Comparison of ENCODE assay signal across 18 cellular contexts in genomic region chr12:86015026-86015425, GRCh38.
DNase-seq lines count a peak whose midpoint lies in the region; ATAC-seq, FAIRE-seq and TF ChIP-seq lines count a peak whose summit lies in the region.
"Had no signal": no experiment of that assay in that cellular context is flagged by ENCODE, and none has a peak within 500 bp of the region (broad histone marks: within the 10 kb centered on the region; RNA-seq: fewer than 3 reads in every experiment).

No MANE protein-coding gene starts in this region.

- RAD21 ChIA-PET in GM12878 (lab: Charles Lee; ENCODE audit: unreplicated experiment), result no interaction called here

- WGBS in GM12878 (ENCODE audit: insufficient coverage, insufficient replicate concordance, low lambda C conversion rate, missing lambda C conversion rate), result 52% methylated on average over 5 of the region's 5 CpGs

- H3K36me3 ChIP-seq in GM12878 (ENCODE audit: control insufficient read depth in 2 of 2, insufficient read depth in 2 of 2, low read length in 1 of 2), result no peaks in the 10 kb centered on the region
- H3K36me3 ChIP-seq: BLaER1 treated with 17β-estradiol and CSF1 and Interleukin-3, amounts not matched to agents 10 nM and 100 nM had no signal

- no peaks in the 10 kb centered on the region for H3K27me3 ChIP-seq in GM12878 (replicated peaks in 1 of 2; ENCODE audit: control insufficient read depth in 2 of 2, insufficient read depth in 2 of 2, low read length in 1 of 2)
- H3K27me3 ChIP-seq: BLaER1 treated with 17β-estradiol and CSF1 and Interleukin-3, amounts not matched to agents 10 nM and 100 nM had no signal

- no peak overlapping the region for H3K9ac ChIP-seq in GM12878 (ENCODE audit: control insufficient read depth, insufficient read depth, low read length)
- H3K9ac ChIP-seq: BLaER1 treated with 17β-estradiol and CSF1 and Interleukin-3, amounts not matched to agents 10 nM and 100 nM had no signal

- no peaks in the 10 kb centered on the region for H4K20me1 ChIP-seq in GM12878 (ENCODE audit: control insufficient read depth, insufficient read depth)
- H4K20me1 ChIP-seq: BLaER1 treated with 17β-estradiol and CSF1 and Interleukin-3, amounts not matched to agents 10 nM and 100 nM had no signal

- CTCF ChIA-PET in GM12878 (lab: Yijun Ruan, JAX), result interaction anchor here (0.6 kb wide), 1 partner anchor 13 kb away, joined by 3 read pairs; no protein-coding TSS in a partner anchor

- TF ChIP-seq RAD21 in GM12878 (IDR thresholded peaks at IDR 0.05; ENCODE audit: insufficient read depth, low read depth, low read length), result no peak

- H2AFZ ChIP-seq in GM12878 (ENCODE audit: control insufficient read depth, low read depth, low read length), result no peak overlapping the region

- H3K4me1 ChIP-seq in GM12878 (ENCODE audit: control insufficient read depth, insufficient read depth, low read length), result no peaks in the 10 kb centered on the region
- H3K4me1 ChIP-seq: BLaER1 treated with 17β-estradiol and CSF1 and Interleukin-3, amounts not matched to agents 10 nM and 100 nM had no signal

- TF ChIP-seq EP300 in GM12878 (IDR thresholded peaks at IDR 0.05; ENCODE audit: borderline replicate concordance in 1 of 2, control insufficient read depth in 1 of 2, low read depth in 2 of 2, low read length in 2 of 2), result no peak

- no peak for TF ChIP-seq POLR2A in GM12878 (IDR thresholded peaks at IDR 0.05; ENCODE audit: low read depth, low read length)

- SMC1A ChIA-PET in GM12878 (lab: Charles Lee; ENCODE audit: uncharacterized antibody, unreplicated experiment), result no interaction called here

- FAIRE-seq in GM12878 (lab: Jason Lieb, UNC), result no peak
- FAIRE-seq: G401.6, GM12892, GM18507, H54, HTR-8/SVneo had no signal

- intact Hi-C loops in GM12878 (cut with micrococcal nuclease; ENCODE audit: unreplicated experiment), result no loop called here

- no peak overlapping the region for H3K27ac ChIP-seq in GM12878 (ENCODE audit: control insufficient read depth, insufficient read depth)
- H3K27ac ChIP-seq: BLaER1 treated with 17β-estradiol and CSF1 and Interleukin-3, amounts not matched to agents 10 nM and 100 nM had no signal

- H3K79me2 ChIP-seq in GM12878 (ENCODE audit: control insufficient read depth, insufficient read depth, low read length), result no peaks in the 10 kb centered on the region

- H3K4me3 ChIP-seq in GM12878, result no peak overlapping the region
- H3K4me3 ChIP-seq: BLaER1 treated with 17β-estradiol and CSF1 and Interleukin-3, amounts not matched to agents 10 nM and 100 nM; GM23338 had no signal

- ATAC-seq in GM12878, result no peak
- ATAC-seq in HG03139 (IDR thresholded peaks at IDR 0.05; ENCODE audit: unreplicated experiment), result no peak
- ATAC-seq: CD8-positive, alpha-beta T cell; GM23338 had no signal

- BruUV-seq in GM12878 (replicated peaks; lab: Mats Ljungman, UMichigan), result no TSS peak

- POLR2A ChIA-PET in GM12878 (lab: Charles Lee), result no interaction called here

- no peak overlapping the region for H3K4me2 ChIP-seq in GM12878 (ENCODE audit: control insufficient read depth, insufficient read depth)
- H3K4me2 ChIP-seq: BLaER1 treated with 17β-estradiol and CSF1 and Interleukin-3, amounts not matched to agents 10 nM and 100 nM; GM23338 had no signal

- TF ChIP-seq CTCF in GM12878 (IDR thresholded peaks at IDR 0.05 in 2 of 3, conservative IDR thresholded peaks at IDR 0.05 in 1 of 3; ENCODE audit: control insufficient read depth in 2 of 3, extremely low read depth in 1 of 3, insufficient read depth in 1 of 3, low read depth in 3 of 3, low read length in 3 of 3), result no peak

- DNase-seq in NCI-H2227 (lab: John Stamatoyannopoulos, UW; ENCODE audit: unreplicated experiment) (peak; percentile 7), NCI-H2227 treated with DMSO at 0.1 percent for 48 hours (lab: John Stamatoyannopoulos, UW) (no peak), RPMI8226 (peak; percentile 4), GM12878 (ENCODE audit: low read depth, low spot score) (no peak), retina (peak; percentile 29), NCI-H187 (lab: John Stamatoyannopoulos, UW) (no peak)
- DNase-seq: Calu3; CD8-positive, alpha-beta T cell; HCEC 1CT; HFFc6 had no signal

- in situ Hi-C loops in GM12878 (cut with MboI), result no loop called here

- no peaks in the 10 kb centered on the region for H3K9me3 ChIP-seq in GM12878 (replicated peaks; ENCODE audit: control insufficient read depth, insufficient read depth, low read length)
- H3K9me3 ChIP-seq: BLaER1 treated with 17β-estradiol and CSF1 and Interleukin-3, amounts not matched to agents 10 nM and 100 nM had no signal

TF ChIP-seq in GM12878, 131 proteins besides CTCF, POLR2A, EP300 and RAD21:
- TF ChIP-seq ZBTB33 (IDR thresholded peaks at IDR 0.05) (no peak), IKZF2 (IDR thresholded peaks at IDR 0.05) (no peak), POLR2AphosphoS5 (IDR thresholded peaks at IDR 0.05; ENCODE audit: low read length) (no peak), ATF7 (IDR thresholded peaks at IDR 0.05; ENCODE audit: low read depth) (no peak), ZBTB40 (IDR thresholded peaks at IDR 0.05; ENCODE audit: borderline replicate concordance) (peak; percentile 22; the same call in 1 of the 2 replicates)

Comparison
In these comparisons a context has a peak if more than half of its experiments do, and no peak if none do; other contexts are left out.
1. DNase-seq: peak in NCI-H2227 (single experiment), RPMI8226 (single experiment) and retina (single experiment); none in NCI-H2227 treated with DMSO at 0.1 percent for 48 hours (single experiment), GM12878 (single experiment) and NCI-H187 (0 of 2).